ENCODE assay signal across 10 cellular contexts in the genomic region with DNA sequence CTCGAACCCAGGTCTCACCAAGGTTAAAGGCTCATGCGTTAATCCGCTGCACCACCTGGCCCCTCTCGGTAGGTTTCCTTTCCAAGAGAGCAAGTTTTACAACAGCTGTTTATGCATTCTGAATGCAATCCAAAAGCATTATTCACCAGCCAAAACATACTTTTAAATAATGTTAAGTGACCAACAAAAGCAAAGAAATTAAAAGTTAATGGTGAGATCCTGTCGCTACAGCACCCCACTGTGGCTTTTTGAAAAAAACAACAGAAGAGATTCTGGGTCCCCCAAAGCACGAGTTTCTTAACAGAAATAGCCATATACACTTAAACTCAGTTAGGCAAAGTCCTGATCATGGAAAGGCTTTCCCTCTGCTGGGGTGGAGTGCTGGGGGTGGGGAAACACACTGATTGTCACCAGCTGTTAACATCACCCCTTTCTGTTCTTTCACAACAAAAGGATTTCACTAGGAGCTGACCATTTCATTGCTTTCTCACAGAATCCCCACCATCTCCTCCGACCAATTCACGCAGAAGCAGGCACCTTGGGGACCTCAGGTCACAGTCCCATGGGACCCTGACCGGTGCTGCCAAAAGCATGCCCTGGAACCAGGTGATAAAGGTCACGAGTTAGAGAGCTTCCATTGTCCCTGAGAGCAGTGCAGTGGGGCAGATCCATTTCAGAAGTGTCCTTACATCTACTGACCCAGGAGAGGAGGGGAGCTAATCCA. TPM values are rescaled to one million over a fixed set of nuclear protein-coding genes. Genes with fewer than 3 reads are reported as not detected.
DNase-seq lines count a peak whose midpoint lies in the region; ATAC-seq and TF ChIP-seq lines count a peak whose summit lies in the region.
"Had no signal": no experiment of that assay in that cellular context is flagged by ENCODE, and none has a peak within 500 bp of the region (broad histone marks: within the 10 kb centered on the region; RNA-seq: fewer than 3 reads in every experiment).

No MANE protein-coding gene starts in this region.

- H3K4me3 Mint-ChIP-seq in HFFc6, result no peak overlapping the region; the same call in 1 of the 2 replicates

- DNase-seq in A172 (ENCODE audit: low spot score) (peak; percentile 16), HFFc6 (peak; percentile 74), dorsolateral prefrontal cortex (no peak), mesenchymal stem cell (peak; percentile 60), kidney glomerular epithelial cell (lab: John Stamatoyannopoulos, UW) (no peak), DMS79 (lab: John Stamatoyannopoulos, UW) (no peak), NCI-H1048 (lab: John Stamatoyannopoulos, UW) (no peak)
- DNase-seq: NCI-H2171 treated with DMSO at 0.1 percent for 48 hours had no signal

- WGBS in mesenchymal stem cell, result 68% methylated on average over 9 of the region's 10 CpGs

- H3K27me3 ChIP-seq in dorsolateral prefrontal cortex (no peaks in the 10 kb centered on the region), mesenchymal stem cell (ENCODE audit: control insufficient read depth in 1 of 2, insufficient read depth in 1 of 2, low read length in 2 of 2) (no peaks in the 10 kb centered on the region)
- H3K27me3 ChIP-seq: BLaER1 had no signal

- H3K27ac ChIP-seq in dorsolateral prefrontal cortex (peak overlapping the region in 46 of 59 donors; percentile 7 to 97 (median 59)), mesenchymal stem cell (ENCODE audit: low read length, poor library complexity, severe bottlenecking) (no peak overlapping the region)
- H3K27ac ChIP-seq: BLaER1 had no signal

- no peak for ATAC-seq in esophagus mucosa

- intact Hi-C loops in dorsolateral prefrontal cortex (cut with DNase I), result loop anchor here in 1 of 2 donors (10.0 kb wide), 1 partner anchor 273 kb away; a partner anchor contains a TSS

- H3K27ac Mint-ChIP-seq in HFFc6, result peak overlapping the region; percentile 73

- peaks cover 11% of the 10 kb centered on the region for H3K4me1 ChIP-seq in mesenchymal stem cell (ENCODE audit: control insufficient read depth, insufficient read depth, low read depth, low read length)

- H3K36me3 Mint-ChIP-seq in HFFc6 (ENCODE audit: low read depth), result peaks cover 8% of the 10 kb centered on the region; the same call in 1 of the 2 replicates

- no peak overlapping the region for H3K4me2 ChIP-seq in mesenchymal stem cell (ENCODE audit: low read length, poor library complexity, severe bottlenecking)
- H3K4me2 ChIP-seq: BLaER1 had no signal

- peaks cover 19 to 26% of the 10 kb centered on the region in 2 experiments for H3K36me3 ChIP-seq in mesenchymal stem cell (ENCODE audit: control insufficient read depth in 1 of 2, insufficient read depth in 2 of 2, low read depth in 1 of 2, low read length in 2 of 2)

- H2AFZ ChIP-seq in mesenchymal stem cell (ENCODE audit: low read depth, low read length), result no peak overlapping the region

- peak overlapping the region; percentile 10 for H2AK5ac ChIP-seq in mesenchymal stem cell (ENCODE audit: low read length, severe bottlenecking)

- no peak overlapping the region for H2BK12ac ChIP-seq in mesenchymal stem cell (ENCODE audit: low read length in 2 of 2)

- H3K9me3 ChIP-seq in mesenchymal stem cell (ENCODE audit: control insufficient read depth, low read length), result no peaks in the 10 kb centered on the region
- H3K9me3 ChIP-seq: BLaER1 had no signal

- peak overlapping the region in 1 of 2 experiments; percentile 75 for H3K18ac ChIP-seq in mesenchymal stem cell (ENCODE audit: low read depth in 1 of 2, low read length in 2 of 2)

- H2BK15ac ChIP-seq in mesenchymal stem cell (ENCODE audit: low read depth, poor library complexity, severe bottlenecking), result no peak overlapping the region

- H3K14ac ChIP-seq in mesenchymal stem cell (ENCODE audit: low read length in 2 of 2), result no peak overlapping the region

- no peak overlapping the region for H2BK5ac ChIP-seq in mesenchymal stem cell (ENCODE audit: low read depth, low read length, poor library complexity, severe bottlenecking)

- H4K8ac ChIP-seq in mesenchymal stem cell (ENCODE audit: low read length), result no peak overlapping the region

- no peaks in the 10 kb centered on the region for H3K9me3 Mint-ChIP-seq in HFFc6

- H3K4ac ChIP-seq in mesenchymal stem cell (ENCODE audit: low read depth in 1 of 2, low read length in 2 of 2), result no peak overlapping the region

- H4K91ac ChIP-seq in mesenchymal stem cell (ENCODE audit: low read length), result no peak overlapping the region

- H3K4me3 ChIP-seq in dorsolateral prefrontal cortex (no peak overlapping the region), mesenchymal stem cell (ENCODE audit: insufficient read depth in 1 of 2, low read depth in 1 of 2, low read length in 2 of 2) (peak overlapping the region in 1 of 2 experiments; percentile 60)
- H3K4me3 ChIP-seq: BLaER1 had no signal

- no peak overlapping the region for H2BK120ac ChIP-seq in mesenchymal stem cell (ENCODE audit: low read depth, low read length)

- H3K23ac ChIP-seq in mesenchymal stem cell (ENCODE audit: low read length in 2 of 2), result no peak overlapping the region

- peak; percentile 63 for TF ChIP-seq CTCF in HFFc6 (IDR thresholded peaks at IDR 0.05)
- peak in 41 of 56 donors; percentile 10 to 62 (median 38) for TF ChIP-seq CTCF in dorsolateral prefrontal cortex (IDR thresholded peaks at IDR 0.05 in 54 of 56, conservative IDR thresholded peaks at IDR 0.05 in 2 of 56; ENCODE audit: low read depth in 1 of 56, partially characterized antibody in 56 of 56)

- peak overlapping the region; percentile 74 for H3K9ac ChIP-seq in mesenchymal stem cell (ENCODE audit: low read length)
- H3K9ac ChIP-seq: BLaER1 had no signal

- no peaks in the 10 kb centered on the region for H3K27me3 Mint-ChIP-seq in HFFc6 (ENCODE audit: insufficient read depth)

- H3K79me1 ChIP-seq in mesenchymal stem cell (replicated peaks; ENCODE audit: low read length, poor library complexity, severe bottlenecking), result peaks cover 44% of the 10 kb centered on the region

- peaks cover 23% of the 10 kb centered on the region for H3K4me1 Mint-ChIP-seq in HFFc6 (ENCODE audit: low read depth)

RNA-seq across cellular contexts. Expression of a gene that starts 51.2 kb away (rescaled TPM):
- total RNA-seq in A172 (2014; rRNA removed; shearing (Covaris generic)), result 10.8 and 14.1 TPM in 2 replicates
- total RNA-seq in HFFc6 (2021; fragmentation: NEBNext Ultra II Directional; extraction: Animal tissue kit (Norgen Biotek cat#: 25700)), result 10 to 100 TPM; 15.8 to 22.4 (median 17.6) TPM
- total RNA-seq in dorsolateral prefrontal cortex, result 10 to 100 TPM; 29.6 to 73.7 (median 49.4) TPM
- polyA plus RNA-seq in mesenchymal stem cell (2013, experiment 1 of 2), result 9.0 TPM
- 7.6 TPM for polyA plus RNA-seq in mesenchymal stem cell (2013, experiment 2 of 2)
- 4.9 TPM for total RNA-seq in esophagus mucosa

Comparison
In these comparisons a context has a peak if more than half of its experiments do, and no peak if none do; other contexts are left out.
1. DNase-seq: peak in A172 (single experiment), HFFc6 (single experiment) and mesenchymal stem cell (single experiment); none in dorsolateral prefrontal cortex (0 of 10), kidney glomerular epithelial cell (single experiment), DMS79 (single experiment) and NCI-H1048 (single experiment).